8 cellular contexts compared by ENCODE assay signal in the genomic region with DNA sequence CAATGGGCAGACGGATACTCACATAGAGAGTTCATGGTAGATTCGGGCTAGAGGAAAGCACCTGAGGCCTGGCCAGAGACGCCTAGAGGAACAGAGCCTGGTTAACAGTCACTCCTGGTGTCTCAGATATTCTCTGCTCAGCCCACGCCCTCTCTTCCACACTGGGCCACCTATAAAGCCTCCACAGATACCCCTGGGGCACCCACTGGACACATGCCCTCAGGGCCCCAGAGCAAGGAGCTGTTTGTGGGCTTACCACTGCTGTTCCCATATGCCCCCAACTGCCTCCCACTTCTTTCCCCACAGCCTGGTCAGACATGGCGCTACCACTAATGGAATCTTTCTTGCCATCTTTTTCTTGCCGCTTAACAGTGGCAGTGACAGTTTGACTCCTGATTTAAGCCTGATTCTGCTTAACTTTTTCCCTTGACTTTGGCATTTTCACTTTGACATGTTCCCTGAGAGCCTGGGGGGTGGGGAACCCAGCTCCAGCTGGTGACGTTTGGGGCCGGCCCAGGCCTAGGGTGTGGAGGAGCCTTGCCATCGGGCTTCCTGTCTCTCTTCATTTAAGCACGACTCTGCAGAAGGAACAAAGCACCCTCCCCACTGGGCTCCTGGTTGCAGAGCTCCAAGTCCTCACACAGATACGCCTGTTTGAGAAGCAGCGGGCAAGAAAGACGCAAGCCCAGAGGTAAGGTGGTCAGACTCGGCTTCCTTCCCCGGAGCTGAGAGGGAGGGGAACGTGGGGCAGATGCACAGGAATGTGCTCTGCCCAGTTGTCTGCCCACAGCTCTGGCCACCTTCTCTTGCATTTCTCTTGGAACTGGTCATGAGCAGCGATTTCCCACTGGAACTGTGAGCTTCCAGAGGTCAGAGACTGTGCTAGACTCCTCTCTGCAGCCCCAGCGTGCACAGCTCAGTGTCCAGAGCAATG. TPM values are rescaled to one million over a fixed set of nuclear protein-coding genes. Genes with fewer than 3 reads are reported as not detected.
DNase-seq lines count a peak whose midpoint lies in the region; ATAC-seq and TF ChIP-seq lines count a peak whose summit lies in the region.

Gene CD4 (plus strand): TSS at position 557 of the 934 bp plus-strand sequence. CDS start 10,611 bp downstream, outside the sequence.

- H2AFZ ChIP-seq in PC-3 (ENCODE audit: low read length) = no peak within 1 kb of the TSS

- H3K27ac Mint-ChIP-seq in activated naive CD4-positive, alpha-beta T cell treated with anti-CD3 and anti-CD28 coated beads, Interleukin-2, amount 50 U/mL, for 24 hours = peak within 1 kb of the TSS; percentile 98
- no peak within 1 kb of the TSS for H3K27ac Mint-ChIP-seq in stimulated activated memory B cell treated with anti-CD40 and anti-IgM and Interleukin-4, amounts not matched to agents 10 μg/mL and 1 μg/mL and 100 μg/mL, for 72 hours

- no peak within 1 kb of the TSS for H3K4me3 ChIP-seq in PC-3 (ENCODE audit: low read length)
- no peak within 1 kb of the TSS for H3K4me3 ChIP-seq in A673 (ENCODE audit: low read depth, low read length, poor library complexity, severe bottlenecking)

- no peaks in the 10 kb centered on the region for H3K9me2 ChIP-seq in PC-3 (replicated peaks; ENCODE audit: low read length)

- no peaks in the 10 kb centered on the region for H3F3A ChIP-seq in PC-3 (ENCODE audit: low read length, unreplicated experiment)

- H3K9me3 ChIP-seq in PC-3 (ENCODE audit: low read length) = no peaks in the 10 kb centered on the region
- no peaks in the 10 kb centered on the region for H3K9me3 ChIP-seq in A673 (ENCODE audit: low read depth, low read length, poor library complexity, severe bottlenecking)

- H3K9me3 Mint-ChIP-seq in activated naive CD4-positive, alpha-beta T cell treated with anti-CD3 and anti-CD28 coated beads, Interleukin-2, amount 50 U/mL, for 24 hours = no peaks in the 10 kb centered on the region
- no peaks in the 10 kb centered on the region for H3K9me3 Mint-ChIP-seq in stimulated activated memory B cell treated with anti-CD40 and anti-IgM and Interleukin-4, amounts not matched to agents 10 μg/mL and 1 μg/mL and 100 μg/mL, for 72 hours

- H3K4me3 Mint-ChIP-seq in activated naive CD4-positive, alpha-beta T cell treated with anti-CD3 and anti-CD28 coated beads, Interleukin-2, amount 50 U/mL, for 24 hours = peak within 1 kb of the TSS; percentile 95
- H3K4me3 Mint-ChIP-seq in stimulated activated memory B cell treated with anti-CD40 and anti-IgM and Interleukin-4, amounts not matched to agents 10 μg/mL and 1 μg/mL and 100 μg/mL, for 72 hours = no peak within 1 kb of the TSS

- CTCF ChIA-PET in PC-3 (lab: Charles Lee) (no interaction called here), A673 (lab: Charles Lee) (no interaction called here)

- no peak for ATAC-seq in stimulated activated memory B cell treated with anti-CD40 and anti-IgM and Interleukin-4, amounts not matched to agents 10 μg/mL and 1 μg/mL and 100 μg/mL, for 72 hours
- no peak for ATAC-seq in PC-3

- no peaks in the 10 kb centered on the region for H3K27me3 Mint-ChIP-seq in activated naive CD4-positive, alpha-beta T cell treated with anti-CD3 and anti-CD28 coated beads, Interleukin-2, amount 50 U/mL, for 24 hours
- peaks cover 8% of the 10 kb centered on the region for H3K27me3 Mint-ChIP-seq in stimulated activated memory B cell treated with anti-CD40 and anti-IgM and Interleukin-4, amounts not matched to agents 10 μg/mL and 1 μg/mL and 100 μg/mL, for 72 hours

- H3K27me3 ChIP-seq in PC-3 (ENCODE audit: low read length) (no peaks in the 10 kb centered on the region), A673 (replicated peaks; ENCODE audit: insufficient read depth, low read depth, low read length, poor library complexity) (no peaks in the 10 kb centered on the region)

- no peaks in the 10 kb centered on the region for H4K20me1 ChIP-seq in PC-3 (ENCODE audit: low read length)

- no peaks in the 10 kb centered on the region for H3K79me2 ChIP-seq in PC-3 (ENCODE audit: low read length)

- intact Hi-C loops in PC-3 (cut with micrococcal nuclease) = no loop called here
- intact Hi-C loops in A673 (cut with micrococcal nuclease; ENCODE audit: unreplicated experiment) = no loop called here

- H3K4me1 Mint-ChIP-seq in activated naive CD4-positive, alpha-beta T cell treated with anti-CD3 and anti-CD28 coated beads, Interleukin-2, amount 50 U/mL, for 24 hours = peaks cover 74% of the 10 kb centered on the region
- peaks cover 23% of the 10 kb centered on the region for H3K4me1 Mint-ChIP-seq in stimulated activated memory B cell treated with anti-CD40 and anti-IgM and Interleukin-4, amounts not matched to agents 10 μg/mL and 1 μg/mL and 100 μg/mL, for 72 hours

- H3K36me3 Mint-ChIP-seq in activated naive CD4-positive, alpha-beta T cell treated with anti-CD3 and anti-CD28 coated beads, Interleukin-2, amount 50 U/mL, for 24 hours = peaks cover 2% of the 10 kb centered on the region
- H3K36me3 Mint-ChIP-seq in stimulated activated memory B cell treated with anti-CD40 and anti-IgM and Interleukin-4, amounts not matched to agents 10 μg/mL and 1 μg/mL and 100 μg/mL, for 72 hours = no peaks in the 10 kb centered on the region

- TF ChIP-seq CTCF in subcutaneous adipose tissue (IDR thresholded peaks at IDR 0.05; ENCODE audit: low read depth) (no peak), PC-3 (conservative IDR thresholded peaks at IDR 0.05; ENCODE audit: low read depth, low read length) (no peak), A673 (conservative IDR thresholded peaks at IDR 0.05; ENCODE audit: low read depth, low read length) (no peak)

- no peak within 1 kb of the TSS for H3K4me2 ChIP-seq in PC-3 (ENCODE audit: low read length)

- no TSS peak for BruUV-seq in PC-3 (replicated peaks; lab: Mats Ljungman, UMichigan)
- BruUV-seq in A673 (replicated peaks; lab: Mats Ljungman, UMichigan) = no TSS peak

- H3K9ac ChIP-seq in PC-3 (ENCODE audit: low read length) = no peak within 1 kb of the TSS

- H3K36me3 ChIP-seq in PC-3 (ENCODE audit: low read depth, low read length) (no peaks in the 10 kb centered on the region), A673 (ENCODE audit: insufficient read depth, low read length, poor library complexity, severe bottlenecking) (no peaks in the 10 kb centered on the region)

- POLR2A ChIA-PET in PC-3 (lab: Charles Lee; ENCODE audit: unreplicated experiment) (no interaction called here), A673 (lab: Charles Lee; ENCODE audit: low non-redundant PET) (no interaction called here)

- DNase-seq in OCI-M1 (lab: John Stamatoyannopoulos, UW) (peak; percentile 72), mesenteric fat pad (ENCODE audit: low spot score) (no peak), cerebellar cortex (ENCODE audit: low spot score) (no peak), PC-3 (no peak), A673 (ENCODE audit: low spot score) (no peak)

- H3K27ac ChIP-seq in PC-3 (ENCODE audit: low read length) (no peak within 1 kb of the TSS), A673 (ENCODE audit: low read depth, low read length, poor library complexity, severe bottlenecking) (no peak within 1 kb of the TSS)

- H3K4me1 ChIP-seq in PC-3 (ENCODE audit: insufficient read depth, low read length) (no peaks in the 10 kb centered on the region), A673 (ENCODE audit: insufficient read depth, low read length, poor library complexity, severe bottlenecking) (no peaks in the 10 kb centered on the region)

RNA-seq across cellular contexts. Expression of gene CD4, which starts in this region (rescaled TPM):
- total RNA-seq in mesenteric fat pad (31.3 TPM), subcutaneous adipose tissue (10 to 100 TPM; 16.4 to 65.4 (median 29.6) TPM), PC-3 (2014; rRNA removed) (0.23 TPM in 1 of 2 replicates, not detected in the other), A673 (2021) (not detected in 2 replicates)

Comparison
In these comparisons a context has a peak if more than half of its experiments do, and no peak if none do; other contexts are left out.
1. RNA of gene CD4 (total RNA-seq): 16.4 to 65.4 TPM in subcutaneous adipose tissue and 31.3 TPM in mesenteric fat pad (single experiment); 0.23 TPM in PC-3 and not detected in A673; every median in the first group is over 10 times any median in the second.